In genomic region chr14:23787436-23787835, GRCh38 we compare ENCODE assay signal across 31 cellular contexts.
"Had no signal": no experiment of that assay in that cellular context is flagged by ENCODE, and none has a peak within 500 bp of the region (broad histone marks: within the 10 kb centered on the region; RNA-seq: fewer than 3 reads in every experiment).

No MANE protein-coding gene starts in this region.

- DNase-seq: naive thymus-derived CD8-positive, alpha-beta T cell; nephron progenitor cell; nucleus accumbens; ovary; posterior cingulate gyrus; psoas muscle; right cardiac atrium; right lobe of liver; sigmoid colon; spleen; stimulated activated CD4-positive, alpha-beta T cell treated with anti-CD3 and anti-CD28 coated beads, Interleukin-12 subunit alpha, Interleukin-12 subunit beta, amount 100 ng/mL, for 4 hours; stimulated activated CD4-positive, alpha-beta T cell treated with anti-CD3 and anti-CD28 coated beads, Interleukin-1b, Interleukin-23, amount 100 ng/mL, for 48 hours; stimulated activated CD4-positive, alpha-beta T cell treated with anti-CD3 and anti-CD28 coated beads, Interleukin-4, amount 100 ng/mL, for 1 hour; stimulated activated CD4-positive, alpha-beta T cell treated with anti-CD3 and anti-CD28 coated beads, Interleukin-4, amount 100 ng/mL, for 4 hours; stimulated activated CD8-positive, alpha-beta memory T cell treated with anti-CD3 and anti-CD28 coated beads, Interleukin-4, amount 100 ng/mL, for 48 hours; stimulated activated naive CD4-positive, alpha-beta T cell; stimulated activated naive CD8-positive, alpha-beta T cell treated with anti-CD3 and anti-CD28 coated beads, Interleukin-15, amount 100 ng/mL, for 72 hours; stimulated activated naive CD8-positive, alpha-beta T cell treated with anti-CD3 and anti-CD28 coated beads, Interleukin-15, Interleukin-2, amounts not matched to agents 100 U/mL and 50 U/mL, for 24 hours; substantia nigra; testis; tibial artery; transverse colon; upper lobe of right lung; uterus had no signal

- H3K9ac ChIP-seq: parathyroid adenoma had no signal

- H3K9me3 ChIP-seq: neutrophil, ovary, psoas muscle, right lobe of liver, sigmoid colon, suprapubic skin, testis, tibial artery, transverse colon, upper lobe of right lung, uterus had no signal

- H3K79me2 ChIP-seq: parathyroid adenoma had no signal

- H3K4me3 ChIP-seq: ovary, psoas muscle, right lobe of liver, sigmoid colon, skin epidermis, smooth muscle cell, spleen, suprapubic skin, testis, tibial artery, transverse colon, upper lobe of right lung, uterus had no signal

- H3K4me1 ChIP-seq: parathyroid adenoma, psoas muscle, right lobe of liver, sigmoid colon, spleen, suprapubic skin, testis, tibial artery, transverse colon, upper lobe of right lung, uterus had no signal

- H3K27ac ChIP-seq: neutrophil, ovary, parathyroid adenoma, psoas muscle, right lobe of liver, sigmoid colon, skin epidermis, spleen, suprapubic skin, testis, tibial artery, transverse colon, upper lobe of right lung, uterus had no signal

- H3K27me3 ChIP-seq: neutrophil, ovary, right lobe of liver, sigmoid colon, suprapubic skin, testis, tibial artery, transverse colon, upper lobe of right lung, uterus had no signal

- H3K36me3 ChIP-seq: neutrophil, ovary, right lobe of liver, sigmoid colon, spleen, suprapubic skin, tibial artery, transverse colon, upper lobe of right lung, uterus had no signal

- H2AFZ ChIP-seq: parathyroid adenoma had no signal

- ATAC-seq: naive thymus-derived CD8-positive, alpha-beta T cell; natural killer cell treated with Interleukin-12 subunit alpha and Interleukin-12 subunit beta and Interleukin-15 and Interleukin-18, amount 100 ng/mL, for 72 hours; psoas muscle; right cardiac atrium; right lobe of liver; stimulated activated memory B cell treated with anti-CD40 and anti-IgM and Interleukin-4, amounts not matched to agents 10 μg/mL and 1 μg/mL and 100 μg/mL, for 72 hours; stimulated activated naive CD8-positive, alpha-beta T cell treated with anti-CD3 and anti-CD28 coated beads, Interleukin-15, amount 100 ng/mL, for 72 hours; stimulated activated naive CD8-positive, alpha-beta T cell treated with anti-CD3 and anti-CD28 coated beads, Interleukin-15, Interleukin-2, amounts not matched to agents 100 U/mL and 50 U/mL, for 24 hours; upper lobe of right lung had no signal

- H3K4me2 ChIP-seq: smooth muscle cell had no signal
